Comparison of ENCODE assay signal across 8 cellular contexts in the genomic region with DNA sequence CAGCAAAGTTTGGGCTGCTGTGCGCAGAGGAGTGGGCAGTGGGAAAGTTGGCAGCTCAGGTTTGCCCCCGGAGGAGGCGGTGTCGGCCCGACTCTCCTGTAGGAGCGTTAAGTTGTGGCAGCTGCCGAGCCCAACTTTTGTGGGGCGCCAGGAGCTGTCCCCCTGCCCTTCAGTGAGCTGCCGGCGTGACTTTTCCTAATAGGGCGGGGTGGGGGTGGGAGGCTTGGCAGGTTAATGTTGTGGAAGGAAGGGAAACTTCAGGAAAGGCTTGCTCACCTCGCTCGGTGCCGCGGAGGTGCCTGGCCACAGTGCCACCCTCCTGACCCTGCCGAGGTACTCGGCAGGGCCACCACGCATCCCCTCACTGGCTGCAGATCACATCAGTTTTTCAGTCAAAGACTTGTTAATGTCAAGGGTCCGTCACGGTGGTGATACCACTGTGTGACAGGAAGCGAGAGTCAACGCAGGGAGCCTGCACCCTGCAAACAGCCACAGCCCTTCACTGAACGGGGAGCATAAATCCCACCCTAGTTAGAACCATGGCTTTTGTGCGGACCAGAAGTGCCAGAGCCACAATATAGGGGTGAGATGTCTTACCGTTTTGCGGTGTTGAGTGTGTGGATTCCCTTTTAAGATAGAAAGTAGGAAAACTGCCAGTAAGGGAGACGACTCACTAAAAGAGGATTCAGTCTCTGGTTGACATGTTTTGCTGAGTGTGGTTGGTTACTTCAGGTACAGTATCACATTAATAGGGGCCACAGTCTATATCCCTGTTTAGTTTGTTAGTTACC. TPM values are rescaled to one million over a fixed set of nuclear protein-coding genes. Genes with fewer than 3 reads are reported as not detected.
DNase-seq lines count a peak whose midpoint lies in the region; ATAC-seq and TF ChIP-seq lines count a peak whose summit lies in the region.

No MANE protein-coding gene starts in this region.

- no peaks in the 10 kb centered on the region for H3K9me3 Mint-ChIP-seq in T-cell

- no peak for TF ChIP-seq POLR2A in sigmoid colon (IDR thresholded peaks at IDR 0.05)

- H3K27me3 Mint-ChIP-seq in T-cell, result no peaks in the 10 kb centered on the region

- ATAC-seq in GM19023 (IDR thresholded peaks at IDR 0.05; ENCODE audit: unreplicated experiment) (peak; percentile 20), HG03280 (IDR thresholded peaks at IDR 0.05; ENCODE audit: unreplicated experiment) (peak; percentile 24), T-cell (replicated peaks in 1 of 4) (peak in 2 of 4 experiments; percentile 3), GM18520 (IDR thresholded peaks at IDR 0.05; ENCODE audit: unreplicated experiment) (no peak)

- POLR2A ChIA-PET in T-cell (lab: Charles Lee), result interaction anchor here (0.6 to 1.3 kb wide), 8 partner anchors 11 to 65 kb away, joined by 3 to 9 read pairs (median 3); no protein-coding TSS in a partner anchor

- H3K4me1 Mint-ChIP-seq in T-cell, result peaks cover 71 to 72% (median 71%) of the 10 kb centered on the region in 3 donors

- H3K4me3 ChIP-seq in iPS-11a (ENCODE audit: low read depth, low read length) (peak overlapping the region; percentile 59), sigmoid colon (peak overlapping the region; percentile 93 to 95 (median 94))

- 0% methylated on average over 27 of the region's 27 CpGs for WGBS in sigmoid colon, 2 donors

- no peaks in the 10 kb centered on the region for H3K27me3 ChIP-seq in sigmoid colon

- DNase-seq in AG08396 (ENCODE audit: low spot score), result peak; percentile 12
- peak in 32 of 34 experiments; percentile 10 to 55 (median 36) for DNase-seq in T-cell
- DNase-seq in sigmoid colon, result peak; percentile 73

- no peaks in the 10 kb centered on the region for H3K36me3 ChIP-seq in sigmoid colon

- peaks cover 7% of the 10 kb centered on the region for H3K36me3 Mint-ChIP-seq in T-cell

- no peak for TF ChIP-seq CTCF in sigmoid colon (IDR thresholded peaks at IDR 0.05)

- peak overlapping the region; percentile 74 for H3K27ac ChIP-seq in angular gyrus (ENCODE audit: low read depth, low read length)
- peak overlapping the region; percentile 91 to 99 (median 98) for H3K27ac ChIP-seq in sigmoid colon

- peak overlapping the region; percentile 94 to 97 for H3K27ac Mint-ChIP-seq in T-cell

- no peaks in the 10 kb centered on the region for H3K9me3 ChIP-seq in sigmoid colon

- TF ChIP-seq EP300 in sigmoid colon (IDR thresholded peaks at IDR 0.05), result no peak

- intact Hi-C loops in sigmoid colon (cut with DNase I), result loop anchor here (5.0 kb wide), 4 partner anchors 46 to 234 kb away; partner anchors contain the start of gene ERAP2

- CTCF ChIA-PET in T-cell (lab: Charles Lee), result interaction anchor here (0.6 to 3.0 kb wide), 12 partner anchors 9 to 184 kb away, joined by 3 to 17 read pairs (median 4); partner anchors contain the start of genes ERAP1 (in 1 of the 2) and ERAP2 (in 1 of the 2)

- peaks cover 10 to 42% (median 30%) of the 10 kb centered on the region in 4 donors for H3K4me1 ChIP-seq in sigmoid colon

- H3K4me3 Mint-ChIP-seq in T-cell, result peak overlapping the region; percentile 89 to 94 (median 90)

RNA-seq across cellular contexts. Expression of gene LNPEP, which starts 0.7 kb away (rescaled TPM):
- total RNA-seq in T-cell (100 to 1,000 TPM in 1 of 5 donors, 10 to 100 TPM in 4; 82.3 to 102 (median 86.3) TPM), sigmoid colon (10 to 100 TPM; 45.2 to 68.1 (median 59.0) TPM)
- polyA plus RNA-seq in sigmoid colon, result 10 to 100 TPM in 1 of 3 donors, 1 to 10 TPM in 2; 1.4 to 12.7 (median 1.8) TPM

Comparison
In these comparisons a context has a peak if more than half of its experiments do, and no peak if none do; other contexts are left out.
1. DNase-seq: peak in every context shown above with its lines; median percentile 73 in sigmoid colon; 36 in T-cell; 12 in AG08396.